Comparison of ENCODE assay signal across 8 cellular contexts in the genomic region with DNA sequence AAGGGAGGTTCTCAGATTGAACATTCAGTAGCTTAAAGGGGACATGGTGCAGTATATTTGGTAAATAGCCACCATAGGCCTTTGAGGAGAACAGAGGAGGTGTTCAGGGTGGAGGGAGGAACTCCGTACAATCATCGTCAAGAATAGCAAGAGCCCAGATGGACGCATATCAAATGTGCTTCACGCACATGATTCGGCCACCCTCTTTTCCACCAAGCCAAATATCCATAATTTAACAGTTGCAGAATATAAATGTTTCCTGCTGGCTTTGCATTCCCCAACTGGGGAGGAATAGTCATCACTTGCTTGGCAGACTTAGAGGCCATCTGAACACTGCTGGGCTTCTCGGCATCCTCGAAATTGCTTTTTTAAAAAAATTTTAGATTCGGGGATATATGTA.
"Had no signal": no experiment of that assay in that cellular context is flagged by ENCODE, and none has a peak within 500 bp of the region (broad histone marks: within the 10 kb centered on the region; RNA-seq: fewer than 3 reads in every experiment).

No MANE protein-coding gene starts in this region.

- H3K4me3 ChIP-seq: GM12878 had no signal

- DNase-seq: GDM1, GF-D8 had no signal

- FAIRE-seq: G401.6, GM12878, GM12891, GM12892, GM18507, GM19239 had no signal
